21 cellular contexts compared by ENCODE assay signal in genomic region chr4:81452452-81453011, GRCh38. TPM values are rescaled to one million over a fixed set of nuclear protein-coding genes. Genes with fewer than 3 reads are reported as not detected.
A peak's percentile ranks its signal among the peaks of the same experiment; 100 is the strongest.
DNase-seq lines count a peak whose midpoint lies in the region; ATAC-seq and TF ChIP-seq lines count a peak whose summit lies in the region.
"Had no signal": no experiment of that assay in that cellular context is flagged by ENCODE, and none has a peak within 500 bp of the region (broad histone marks: within the 10 kb centered on the region; RNA-seq: fewer than 3 reads in every experiment).

No MANE protein-coding gene starts in this region.

- peaks cover 0 to 52% (median 17%) of the 10 kb centered on the region in 3 donors for H3K4me1 ChIP-seq in esophagus squamous epithelium

- WGBS in esophagus squamous epithelium, 2 donors: 33 to 50% methylated on average over 1 of the region's 1 CpG

- intact Hi-C loops in esophagus squamous epithelium (cut with DNase I): no loop called here

- no peak for TF ChIP-seq CTCF in esophagus squamous epithelium (IDR thresholded peaks at IDR 0.05)

- peak; percentile 65 for DNase-seq in NCI-H1105 treated with DMSO at 0.1 percent for 48 hours (lab: John Stamatoyannopoulos, UW)
- DNase-seq in NCI-H1105 (lab: John Stamatoyannopoulos, UW): no peak
- DNase-seq in T-helper 17 cell: no peak
- no peak for DNase-seq in esophagus squamous epithelium (lab: John Stamatoyannopoulos, UW)
- peak; percentile 22 for DNase-seq in renal cortical epithelial cell (ENCODE audit: low read depth)
- DNase-seq in NCI-H2107 treated with DMSO at 0.1 percent for 48 hours (lab: John Stamatoyannopoulos, UW; ENCODE audit: unreplicated experiment): no peak
- DNase-seq in islet precursor cell: no peak
- DNase-seq: 8988T; activated CD8-positive, alpha-beta memory T cell treated with anti-CD3 and anti-CD28 coated beads for 24 hours; activated gamma-delta T cell treated with Interleukin-2 at 50 U/mL for 16 hours; activated T-cell treated with anti-CD3 and anti-CD28 coated beads, Interleukin-2, amount 50 U/mL, for 24 hours; adrenal gland; CD4-positive, CD25-positive, alpha-beta regulatory T cell; H7; head of caudate nucleus; Kasumi-1; midbrain; posterior cingulate gyrus; substantia nigra had no signal

- no peak overlapping the region for H3K4me3 Mint-ChIP-seq in T-helper 17 cell
- H3K4me3 Mint-ChIP-seq: activated T-cell treated with anti-CD3 and anti-CD28 coated beads, Interleukin-2, amount 50 U/mL, for 24 hours; CD4-positive, CD25-positive, alpha-beta regulatory T cell; dendritic cell treated with granulocyte-macrophage colony-stimulating factor and Interleukin-4, amounts not matched to agents 40 ng/mL and 50 ng/mL, for 4 days had no signal

- H3K36me3 ChIP-seq in esophagus squamous epithelium: peaks cover 0 to 66% (median 0%) of the 10 kb centered on the region in 3 donors

- peak overlapping the region; percentile 28 to 62 (median 50) for H3K27ac ChIP-seq in esophagus squamous epithelium
- H3K27ac ChIP-seq: adrenal gland had no signal

- no peaks in the 10 kb centered on the region for H3K27me3 Mint-ChIP-seq in T-helper 17 cell
- H3K27me3 Mint-ChIP-seq: activated T-cell treated with anti-CD3 and anti-CD28 coated beads, Interleukin-2, amount 50 U/mL, for 24 hours; CD4-positive, CD25-positive, alpha-beta regulatory T cell; dendritic cell treated with granulocyte-macrophage colony-stimulating factor and Interleukin-4, amounts not matched to agents 40 ng/mL and 50 ng/mL, for 4 days had no signal

- no peaks in the 10 kb centered on the region for H3K9me3 ChIP-seq in T-helper 17 cell (ENCODE audit: control insufficient read depth, low read length, poor library complexity, severe bottlenecking)
- H3K9me3 ChIP-seq in esophagus squamous epithelium: no peaks in the 10 kb centered on the region
- H3K9me3 ChIP-seq: adrenal gland had no signal

- H3K4me1 Mint-ChIP-seq in T-helper 17 cell: peaks cover 2% of the 10 kb centered on the region

- H3K27ac Mint-ChIP-seq in T-helper 17 cell: peak overlapping the region; percentile 21
- H3K27ac Mint-ChIP-seq: dendritic cell treated with granulocyte-macrophage colony-stimulating factor and Interleukin-4, amounts not matched to agents 40 ng/mL and 50 ng/mL, for 4 days had no signal

- no peak for TF ChIP-seq POLR2A in esophagus squamous epithelium (IDR thresholded peaks at IDR 0.05)

- peaks cover 7% of the 10 kb centered on the region for H3K36me3 Mint-ChIP-seq in T-helper 17 cell (ENCODE audit: low read depth)

- no peaks in the 10 kb centered on the region for H3K27me3 ChIP-seq in esophagus squamous epithelium
- H3K27me3 ChIP-seq: adrenal gland had no signal

- no peak overlapping the region for H3K4me3 ChIP-seq in esophagus squamous epithelium
- H3K4me3 ChIP-seq: adrenal gland had no signal

- ATAC-seq in T-helper 17 cell (no peak), HG03280 (IDR thresholded peaks at IDR 0.05; ENCODE audit: unreplicated experiment) (no peak)

RNA-seq across cellular contexts. Expression of gene RASGEF1B, which starts 19.2 kb away (rescaled TPM):
- total RNA-seq in T-helper 17 cell (10 to 100 TPM; 48.3 to 58.7 TPM), esophagus squamous epithelium (10 to 100 TPM in 3 of 4 donors, 1 to 10 TPM in 1; 9.1 to 18.9 (median 13.9) TPM), renal cortical epithelial cell (14.3 and 55.9 TPM in 2 replicates)

Comparison
In these comparisons a context has a peak if more than half of its experiments do, and no peak if none do; other contexts are left out.
1. DNase-seq: peak in NCI-H1105 treated with DMSO at 0.1 percent for 48 hours (single experiment) and renal cortical epithelial cell (single experiment); none in NCI-H1105 (single experiment), T-helper 17 cell (0 of 3), esophagus squamous epithelium (single experiment), NCI-H2107 treated with DMSO at 0.1 percent for 48 hours (single experiment) and islet precursor cell (single experiment).